Comparison of ENCODE assay signal across 1 cellular context in the genomic region with DNA sequence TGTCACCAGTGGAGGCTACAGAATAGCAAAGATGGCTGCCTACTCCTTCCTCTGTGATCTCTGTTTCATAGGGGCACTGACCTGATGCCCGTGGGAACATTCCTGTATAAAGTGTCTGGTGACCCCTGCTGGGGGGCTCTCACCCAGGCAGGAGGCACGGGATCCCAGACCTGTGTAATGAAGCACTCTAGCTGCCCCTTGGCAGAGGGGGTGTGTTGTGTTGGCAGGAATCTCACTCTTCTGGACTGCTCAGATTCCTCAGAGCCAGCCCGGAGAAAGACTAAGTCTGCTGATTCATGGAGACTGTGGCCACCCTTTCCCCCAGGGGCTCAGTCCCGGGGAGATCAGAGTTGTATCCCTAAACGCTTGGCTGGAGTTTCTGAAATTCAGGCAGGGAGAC.
TF ChIP-seq lines count a peak whose summit lies in the region.

No MANE protein-coding gene starts in this region.

TF ChIP-seq in GM12878, 131 proteins besides CTCF, POLR2A, EP300 and RAD21 (continued from another document):
- TF ChIP-seq WRNIP1 (IDR thresholded peaks at IDR 0.05; ENCODE audit: borderline replicate concordance, low read depth, low read length) (no peak), ZNF24 (IDR thresholded peaks at IDR 0.05) (no peak), ZNF207 (IDR thresholded peaks at IDR 0.05; ENCODE audit: borderline replicate concordance) (no peak), SIN3A (IDR thresholded peaks at IDR 0.05; ENCODE audit: low read depth, low read length) (no peak), IKZF1 (conservative IDR thresholded peaks at IDR 0.05) (no peak)
TF ChIP-seq in GM12878: peak in this region for 0.
